Comparison of ENCODE assay signal across 17 cellular contexts in the genomic region with DNA sequence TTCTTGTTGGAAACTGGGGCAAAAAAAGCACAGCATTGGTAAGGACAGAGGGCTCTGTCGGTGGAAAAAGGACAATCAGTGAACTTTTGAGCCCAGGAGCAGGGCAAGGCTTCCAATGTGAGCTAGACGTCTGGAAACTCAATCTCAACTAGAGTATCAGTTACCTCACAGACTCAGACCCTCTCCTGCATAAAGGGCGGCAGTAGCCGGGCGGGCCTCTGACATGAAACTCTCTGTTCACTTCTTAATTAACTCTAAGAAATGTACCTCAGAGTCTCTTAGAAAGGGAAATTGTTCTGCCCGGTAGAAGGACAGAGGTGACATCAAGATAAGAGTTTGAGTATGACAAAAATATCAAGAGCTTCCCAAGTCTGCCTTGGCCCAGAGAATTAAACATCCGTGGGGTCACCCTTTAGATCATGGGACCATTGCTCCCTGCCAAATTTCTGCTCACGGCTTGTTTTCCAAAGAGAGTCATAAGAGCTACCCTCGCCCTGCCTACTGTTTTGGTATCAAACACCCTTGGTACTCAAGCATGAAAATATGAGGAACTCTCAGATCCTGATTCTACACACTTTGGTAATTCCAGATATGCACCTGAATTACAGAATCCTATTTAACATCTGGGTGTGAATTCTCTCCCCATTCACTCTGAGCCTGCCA.
DNase-seq lines count a peak whose midpoint lies in the region; ATAC-seq, FAIRE-seq and TF ChIP-seq lines count a peak whose summit lies in the region.
"Had no signal": no experiment of that assay in that cellular context is flagged by ENCODE, and none has a peak within 500 bp of the region (broad histone marks: within the 10 kb centered on the region; RNA-seq: fewer than 3 reads in every experiment).

No MANE protein-coding gene starts in this region.

- H3K4me3 ChIP-seq in heart right ventricle (no peak overlapping the region), skeletal muscle tissue (ENCODE audit: low read length in 3 of 3) (no peak overlapping the region), kidney (ENCODE audit: low read length in 2 of 2) (no peak overlapping the region)
- H3K4me3 ChIP-seq: BLaER1, HAP-1 had no signal

- H3K27ac Mint-ChIP-seq in glutamatergic neuron (ENCODE audit: unreplicated experiment), result peak overlapping the region; percentile 54
- peak overlapping the region; percentile 80 for H3K27ac Mint-ChIP-seq in neural crest cell (ENCODE audit: unreplicated experiment)
- H3K27ac Mint-ChIP-seq in HFFc6, result no peak overlapping the region
- H3K27ac Mint-ChIP-seq: CD14-positive monocyte had no signal

- no peak overlapping the region for H3K4me3 Mint-ChIP-seq in glutamatergic neuron (ENCODE audit: unreplicated experiment)
- no peak overlapping the region for H3K4me3 Mint-ChIP-seq in neural crest cell
- H3K4me3 Mint-ChIP-seq in HFFc6, result no peak overlapping the region
- H3K4me3 Mint-ChIP-seq: CD14-positive monocyte; CD4-positive, alpha-beta memory T cell had no signal

- H3K36me3 Mint-ChIP-seq in glutamatergic neuron (ENCODE audit: unreplicated experiment), result peaks cover 4% of the 10 kb centered on the region
- peaks cover 3% of the 10 kb centered on the region for H3K36me3 Mint-ChIP-seq in neural crest cell (ENCODE audit: low read depth)
- no peaks in the 10 kb centered on the region for H3K36me3 Mint-ChIP-seq in HFFc6 (ENCODE audit: low read depth)
- H3K36me3 Mint-ChIP-seq: CD14-positive monocyte; CD4-positive, alpha-beta memory T cell had no signal

- no peaks in the 10 kb centered on the region for H3K36me3 ChIP-seq in heart right ventricle
- no peaks in the 10 kb centered on the region for H3K36me3 ChIP-seq in skeletal muscle tissue (ENCODE audit: control insufficient read depth in 3 of 3, insufficient read depth in 3 of 3, low read length in 3 of 3)
- no peaks in the 10 kb centered on the region for H3K36me3 ChIP-seq in kidney (ENCODE audit: control insufficient read depth in 1 of 2, insufficient read depth in 2 of 2, low read length in 2 of 2)
- H3K36me3 ChIP-seq: BLaER1, HAP-1 had no signal

- no peak for TF ChIP-seq CTCF in heart right ventricle (IDR thresholded peaks at IDR 0.05)
- no peak for TF ChIP-seq CTCF in glutamatergic neuron (IDR thresholded peaks at IDR 0.05; ENCODE audit: partially characterized antibody, unreplicated experiment)
- no peak for TF ChIP-seq CTCF in neural crest cell (conservative IDR thresholded peaks at IDR 0.05)
- no peak for TF ChIP-seq CTCF in kidney (IDR thresholded peaks at IDR 0.05; ENCODE audit: borderline replicate concordance, extremely low read depth, insufficient read depth)
- TF ChIP-seq CTCF in HFFc6 (IDR thresholded peaks at IDR 0.05), result no peak

- intact Hi-C loops in left ventricle myocardium superior (cut with micrococcal nuclease), result no loop called here
- intact Hi-C loops in heart right ventricle (cut with DNase I), result loop anchor here in 1 of 10 donors (5.0 kb wide), 1 partner anchor 108 kb away; no protein-coding TSS in a partner anchor
- intact Hi-C loops in kidney (cut with DNase I), result no loop called here

- H3K27ac ChIP-seq in heart right ventricle (peak overlapping the region in 5 of 10 donors; percentile 16 to 49 (median 42)), skeletal muscle tissue (ENCODE audit: low read depth, low read length) (peak overlapping the region; percentile 48), kidney (ENCODE audit: low read depth in 2 of 2, low read length in 2 of 2) (peak overlapping the region in 1 of 2 donors; percentile 30)
- H3K27ac ChIP-seq: BLaER1 had no signal

- H3K27me3 Mint-ChIP-seq in glutamatergic neuron (ENCODE audit: unreplicated experiment), result peaks cover 11% of the 10 kb centered on the region
- H3K27me3 Mint-ChIP-seq in neural crest cell (ENCODE audit: low read depth), result no peaks in the 10 kb centered on the region
- H3K27me3 Mint-ChIP-seq in HFFc6 (ENCODE audit: insufficient read depth), result peaks cover 38% of the 10 kb centered on the region

- ATAC-seq in left ventricle myocardium superior (peak; percentile 24), heart right ventricle (no peak), HG03520 (IDR thresholded peaks at IDR 0.05; ENCODE audit: unreplicated experiment) (no peak)

- H3K4me1 Mint-ChIP-seq in glutamatergic neuron (ENCODE audit: low read depth, unreplicated experiment) (peaks cover 61% of the 10 kb centered on the region), neural crest cell (peaks cover 56% of the 10 kb centered on the region), HFFc6 (ENCODE audit: low read depth) (no peaks in the 10 kb centered on the region)
- H3K4me1 Mint-ChIP-seq: CD14-positive monocyte had no signal

- H3K9me3 ChIP-seq in heart right ventricle, result no peaks in the 10 kb centered on the region
- H3K9me3 ChIP-seq in skeletal muscle tissue (ENCODE audit: control insufficient read depth in 3 of 3, low read length in 3 of 3), result no peaks in the 10 kb centered on the region
- H3K9me3 ChIP-seq in kidney (ENCODE audit: control insufficient read depth in 1 of 2, low read length in 2 of 2), result no peaks in the 10 kb centered on the region
- H3K9me3 ChIP-seq: BLaER1, HAP-1 had no signal

- FAIRE-seq in kidney (lab: Jason Lieb, UNC), result no peak
- FAIRE-seq: HTR-8/SVneo had no signal

- WGBS in heart right ventricle, 2 donors, result 49 to 55% methylated on average over 9 of the region's 9 CpGs

- H3K9ac ChIP-seq in skeletal muscle tissue (ENCODE audit: low read depth in 1 of 3, low read length in 3 of 3), result no peak overlapping the region
- no peak overlapping the region for H3K9ac ChIP-seq in kidney (ENCODE audit: low read length in 2 of 2)
- H3K9ac ChIP-seq: BLaER1 had no signal

- H3K9me3 Mint-ChIP-seq in glutamatergic neuron (ENCODE audit: unreplicated experiment) (peaks cover 17% of the 10 kb centered on the region), neural crest cell (peaks cover 3% of the 10 kb centered on the region), HFFc6 (no peaks in the 10 kb centered on the region)

- H3K27me3 ChIP-seq in heart right ventricle, result no peaks in the 10 kb centered on the region
- no peaks in the 10 kb centered on the region for H3K27me3 ChIP-seq in skeletal muscle tissue (ENCODE audit: control insufficient read depth in 3 of 3, insufficient read depth in 3 of 3, low read length in 3 of 3)
- H3K27me3 ChIP-seq: BLaER1 had no signal

- H3K4me1 ChIP-seq in heart right ventricle (peaks cover 11 to 91% (median 39%) of the 10 kb centered on the region in 9 donors), skeletal muscle tissue (ENCODE audit: control insufficient read depth in 3 of 3, insufficient read depth in 3 of 3, low read length in 3 of 3) (peaks cover 12 to 16% (median 13%) of the 10 kb centered on the region in 3 donors), kidney (ENCODE audit: control insufficient read depth in 1 of 2, insufficient read depth in 1 of 2, low read depth in 1 of 2, low read length in 2 of 2) (peaks cover 0 to 2% of the 10 kb centered on the region in 2 donors)
- H3K4me1 ChIP-seq: BLaER1 had no signal

- DNase-seq in left ventricle myocardium superior (no peak), heart right ventricle (no peak), glutamatergic neuron (no peak), neural crest cell (ENCODE audit: low read depth, low spot score) (no peak), kidney (no peak), HFFc6 (no peak)
- DNase-seq: 8988T; CD4-positive, alpha-beta memory T cell; DMS79 treated with DMSO at 0.1 percent for 48 hours; GF-D8; IMR-90 had no signal
